18 cellular contexts compared by ENCODE assay signal in the genomic region with DNA sequence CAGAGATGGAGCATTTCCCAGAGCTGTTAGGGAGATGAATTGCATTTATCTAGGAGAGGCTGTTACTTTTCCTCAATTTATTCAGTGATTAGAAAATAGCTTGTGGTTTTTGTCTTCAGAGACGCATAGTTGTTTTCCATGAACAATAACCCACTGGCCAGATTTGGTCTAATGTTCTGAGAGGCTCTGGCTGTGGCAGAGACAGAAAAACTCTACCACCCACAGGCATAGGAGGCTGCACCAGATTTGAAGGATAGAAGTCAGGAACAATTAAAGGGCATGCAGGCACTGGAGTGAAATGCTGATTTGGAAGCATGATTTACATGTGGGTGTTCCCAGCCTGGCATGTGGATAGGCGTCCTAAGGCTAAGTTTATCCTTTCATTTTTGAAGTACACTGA.
DNase-seq lines count a peak whose midpoint lies in the region; ATAC-seq, FAIRE-seq and TF ChIP-seq lines count a peak whose summit lies in the region.
"Had no signal": no experiment of that assay in that cellular context is flagged by ENCODE, and none has a peak within 500 bp of the region (broad histone marks: within the 10 kb centered on the region; RNA-seq: fewer than 3 reads in every experiment).

No MANE protein-coding gene starts in this region.

- H3K9ac ChIP-seq in Karpas-422 (ENCODE audit: low read length), result no peak overlapping the region

- no peaks in the 10 kb centered on the region for H3K4me1 Mint-ChIP-seq in neural crest cell

- H3K79me2 ChIP-seq in Karpas-422 (ENCODE audit: low read length), result no peaks in the 10 kb centered on the region

- no peaks in the 10 kb centered on the region for H3K9me3 ChIP-seq in A673 (ENCODE audit: low read depth, low read length, poor library complexity, severe bottlenecking)
- H3K9me3 ChIP-seq in right atrium auricular region, result no peaks in the 10 kb centered on the region
- H3K9me3 ChIP-seq in Karpas-422 (ENCODE audit: low read length), result no peaks in the 10 kb centered on the region
- H3K9me3 ChIP-seq: HAP-1 had no signal

- no peaks in the 10 kb centered on the region for H3K36me3 ChIP-seq in A673 (ENCODE audit: insufficient read depth, low read length, poor library complexity, severe bottlenecking)
- no peaks in the 10 kb centered on the region for H3K36me3 ChIP-seq in right atrium auricular region
- no peaks in the 10 kb centered on the region for H3K36me3 ChIP-seq in Karpas-422 (ENCODE audit: insufficient read depth, low read length)
- H3K36me3 ChIP-seq: HAP-1 had no signal

- ATAC-seq in left lobe of liver, result no peak

- H3K4me1 ChIP-seq in A673 (ENCODE audit: insufficient read depth, low read length, poor library complexity, severe bottlenecking), result no peaks in the 10 kb centered on the region
- H3K4me1 ChIP-seq in right atrium auricular region, result no peaks in the 10 kb centered on the region
- no peaks in the 10 kb centered on the region for H3K4me1 ChIP-seq in Karpas-422 (ENCODE audit: low read length)
- H3K4me1 ChIP-seq: HAP-1 had no signal

- no peak for TF ChIP-seq CTCF in A673 (conservative IDR thresholded peaks at IDR 0.05; ENCODE audit: low read depth, low read length)
- TF ChIP-seq CTCF in neural crest cell (conservative IDR thresholded peaks at IDR 0.05), result no peak
- TF ChIP-seq CTCF in right atrium auricular region (IDR thresholded peaks at IDR 0.05), result no peak

- H3K27ac ChIP-seq in A673 (ENCODE audit: low read depth, low read length, poor library complexity, severe bottlenecking), result no peak overlapping the region
- no peak overlapping the region for H3K27ac ChIP-seq in right atrium auricular region
- H3K27ac ChIP-seq in Karpas-422 (ENCODE audit: low read length), result no peak overlapping the region

- H3K4me3 ChIP-seq in A673 (ENCODE audit: low read depth, low read length, poor library complexity, severe bottlenecking) (no peak overlapping the region), right atrium auricular region (no peak overlapping the region), Karpas-422 (ENCODE audit: low read length) (no peak overlapping the region)
- H3K4me3 ChIP-seq: HAP-1 had no signal

- H4K20me1 ChIP-seq in Karpas-422 (ENCODE audit: insufficient read depth, low read depth, low read length), result no peaks in the 10 kb centered on the region

- CTCF ChIA-PET in A673 (lab: Charles Lee), result no interaction called here

- BruUV-seq in A673 (replicated peaks; lab: Mats Ljungman, UMichigan), result no TSS peak

- peak overlapping the region; percentile 21 for H3K27ac Mint-ChIP-seq in neural crest cell (ENCODE audit: unreplicated experiment)
- H3K27ac Mint-ChIP-seq: IgD-negative memory B cell had no signal

- H3K27me3 ChIP-seq in A673 (replicated peaks; ENCODE audit: insufficient read depth, low read depth, low read length, poor library complexity) (no peaks in the 10 kb centered on the region), right atrium auricular region (no peaks in the 10 kb centered on the region), Karpas-422 (ENCODE audit: low read length) (no peaks in the 10 kb centered on the region)

- no peaks in the 10 kb centered on the region for H3K27me3 Mint-ChIP-seq in neural crest cell (ENCODE audit: low read depth)

- intact Hi-C loops in A673 (cut with micrococcal nuclease; ENCODE audit: unreplicated experiment), result no loop called here

- H3K4me3 Mint-ChIP-seq in neural crest cell, result no peak overlapping the region
- H3K4me3 Mint-ChIP-seq: IgD-negative memory B cell had no signal

- DNase-seq in A673 (ENCODE audit: low spot score), result peak; percentile 25
- DNase-seq in amniotic epithelial cell (ENCODE audit: low read depth), result peak; percentile 79
- peak; percentile 10 for DNase-seq in fibroblast of peridontal ligament (ENCODE audit: extremely low read depth)
- no peak for DNase-seq in neural crest cell (ENCODE audit: low read depth, low spot score)
- no peak for DNase-seq in right atrium auricular region (ENCODE audit: low spot score)
- DNase-seq in left lobe of liver (ENCODE audit: low spot score), result no peak
- DNase-seq in urothelium cell line (ENCODE audit: low spot score), result no peak
- no peak for DNase-seq in Karpas-422
- DNase-seq: C1 segment of cervical spinal cord; DMS79 treated with DMSO at 0.1 percent for 48 hours; MV-4-11; NCI-H1417 treated with DMSO at 0.1 percent for 48 hours; NCI-H1930; NCI-H446; NK-92 treated with Interleukin-12 subunit alpha and Interleukin-12 subunit beta, amount 100 ng/mL, for 24 hours had no signal

- FAIRE-seq in urothelium cell line (lab: Jason Lieb, UNC), result no peak
- FAIRE-seq: A204.1 had no signal

- no peaks in the 10 kb centered on the region for H3K9me2 ChIP-seq in Karpas-422 (replicated peaks; ENCODE audit: insufficient read depth, low read length)

- H3K36me3 Mint-ChIP-seq in neural crest cell (ENCODE audit: low read depth), result no peaks in the 10 kb centered on the region
- H3K36me3 Mint-ChIP-seq: IgD-negative memory B cell had no signal

- H3K9me3 Mint-ChIP-seq in neural crest cell, result no peaks in the 10 kb centered on the region
- H3K9me3 Mint-ChIP-seq: IgD-negative memory B cell had no signal

- no peak overlapping the region for H3K4me2 ChIP-seq in Karpas-422 (ENCODE audit: low read depth, low read length, poor library complexity, severe bottlenecking)

- POLR2A ChIA-PET in A673 (lab: Charles Lee; ENCODE audit: low non-redundant PET), result no interaction called here

- no peak overlapping the region for H2AFZ ChIP-seq in Karpas-422 (ENCODE audit: low read length)

Comparison
In these comparisons a context has a peak if more than half of its experiments do, and no peak if none do; other contexts are left out.
1. DNase-seq: peak in A673 (single experiment), amniotic epithelial cell (single experiment) and fibroblast of peridontal ligament (single experiment); none in neural crest cell (single experiment), right atrium auricular region (single experiment), left lobe of liver (single experiment), urothelium cell line (single experiment) and Karpas-422 (single experiment).